1 cellular context compared by ENCODE assay signal in genomic region chr4:144611850-144612249, GRCh38.
TF ChIP-seq lines count a peak whose summit lies in the region.

No MANE protein-coding gene starts in this region.

TF ChIP-seq in H1, 55 proteins besides CTCF, POLR2A, EP300 and RAD21:
- TF ChIP-seq CHD7 (IDR thresholded peaks at IDR 0.05; ENCODE audit: insufficient replicate concordance, low read length) (no peak), CHD1 (IDR thresholded peaks at IDR 0.05; ENCODE audit: low read depth, low read length) (no peak), CBX8 (IDR thresholded peaks at IDR 0.05; ENCODE audit: borderline replicate concordance, low read depth, low read length) (no peak), GTF2F1 (IDR thresholded peaks at IDR 0.05; ENCODE audit: borderline replicate concordance, low read depth, low read length) (no peak), RBBP5 (IDR thresholded peaks at IDR 0.05; ENCODE audit: borderline replicate concordance, low read depth, low read length) (no peak), SIRT6 (IDR thresholded peaks at IDR 0.05; ENCODE audit: low read length) (no peak), ATF2 (IDR thresholded peaks at IDR 0.05; ENCODE audit: low read length) (no peak), ASH2L (IDR thresholded peaks at IDR 0.05; ENCODE audit: low read length) (no peak), NRF1 (IDR thresholded peaks at IDR 0.05; ENCODE audit: low read depth, low read length) (no peak), NANOG (IDR thresholded peaks at IDR 0.05; ENCODE audit: insufficient read depth, low read depth, low read length, poor library complexity, severe bottlenecking) (no peak), EZH2 (IDR thresholded peaks at IDR 0.05; ENCODE audit: low read depth, low read length, severe bottlenecking) (no peak), ZNF274 (IDR thresholded peaks at IDR 0.05; ENCODE audit: borderline replicate concordance, extremely low read depth, low read length) (no peak), JUN (IDR thresholded peaks at IDR 0.05; ENCODE audit: low read depth, low read length) (no peak), EGR1 (IDR thresholded peaks at IDR 0.05; ENCODE audit: borderline replicate concordance, low read depth, low read length) (no peak), CBX5 (IDR thresholded peaks at IDR 0.05; ENCODE audit: low read depth, low read length) (no peak), YY1 (IDR thresholded peaks at IDR 0.05; ENCODE audit: low read depth, low read length) (no peak), PHF8 (conservative IDR thresholded peaks at IDR 0.05; ENCODE audit: low read depth, low read length) (no peak), TBP (IDR thresholded peaks at IDR 0.05; ENCODE audit: low read depth, low read length) (no peak), SP2 (IDR thresholded peaks at IDR 0.05; ENCODE audit: low read length) (no peak)
TF ChIP-seq in H1: peak in this region for 0.
